ENCODE assay signal across 8 cellular contexts in genomic region chr1:33634806-33635205, GRCh38.
DNase-seq lines count a peak whose midpoint lies in the region; TF ChIP-seq lines count a peak whose summit lies in the region.

No MANE protein-coding gene starts in this region.

- no peaks in the 10 kb centered on the region for H3K36me3 Mint-ChIP-seq in chondrocyte (ENCODE audit: low read depth)
- no peaks in the 10 kb centered on the region for H3K36me3 Mint-ChIP-seq in T-helper 2 cell treated with Interferon-gamma antibody and Interleukin-4, amounts not matched to agents 5 μg/mL and 100 μg/mL, for 36 hours (ENCODE audit: low read depth)

- peak; percentile 74 for TF ChIP-seq CTCF in chondrocyte (IDR thresholded peaks at IDR 0.05)

- no peak overlapping the region for H3K27ac Mint-ChIP-seq in chondrocyte (ENCODE audit: unreplicated experiment)
- no peak overlapping the region for H3K27ac Mint-ChIP-seq in T-helper 2 cell treated with Interferon-gamma antibody and Interleukin-4, amounts not matched to agents 5 μg/mL and 100 μg/mL, for 36 hours

- no peak overlapping the region for H3K4me3 Mint-ChIP-seq in chondrocyte (ENCODE audit: unreplicated experiment)
- H3K4me3 Mint-ChIP-seq in T-helper 2 cell treated with Interferon-gamma antibody and Interleukin-4, amounts not matched to agents 5 μg/mL and 100 μg/mL, for 36 hours = no peak overlapping the region

- peaks cover 44% of the 10 kb centered on the region for H3K27me3 Mint-ChIP-seq in chondrocyte (ENCODE audit: low read depth)
- H3K27me3 Mint-ChIP-seq in T-helper 2 cell treated with Interferon-gamma antibody and Interleukin-4, amounts not matched to agents 5 μg/mL and 100 μg/mL, for 36 hours (ENCODE audit: low read depth) = peaks cover 14% of the 10 kb centered on the region

- H3K4me1 Mint-ChIP-seq in chondrocyte (ENCODE audit: low read depth) = no peaks in the 10 kb centered on the region
- H3K4me1 Mint-ChIP-seq in T-helper 2 cell treated with Interferon-gamma antibody and Interleukin-4, amounts not matched to agents 5 μg/mL and 100 μg/mL, for 36 hours (ENCODE audit: low read depth) = no peaks in the 10 kb centered on the region

- H3K9me3 Mint-ChIP-seq in chondrocyte (ENCODE audit: low read depth) = no peaks in the 10 kb centered on the region
- no peaks in the 10 kb centered on the region for H3K9me3 Mint-ChIP-seq in T-helper 2 cell treated with Interferon-gamma antibody and Interleukin-4, amounts not matched to agents 5 μg/mL and 100 μg/mL, for 36 hours

- DNase-seq in SIG-M5 treated with dmso at 0.1 percent for 504 hours (lab: John Stamatoyannopoulos, UW; ENCODE audit: unreplicated experiment) (peak; percentile 43), SIG-M5 (lab: John Stamatoyannopoulos, UW) (no peak), NAMALWA (ENCODE audit: low spot score) (peak; percentile 64), chondrocyte (ENCODE audit: low spot score) (no peak), lung microvascular endothelial cell (ENCODE audit: low read depth in 2 of 2) (peak; percentile 28 to 37), NCI-H2107 (lab: John Stamatoyannopoulos, UW) (no peak)
- no peak for DNase-seq in T-helper 2 cell treated with Interferon-gamma antibody and Interleukin-4, amounts not matched to agents 5 μg/mL and 100 μg/mL, for 36 hours (ENCODE audit: low spot score)
- DNase-seq in activated CD4-positive, CD25-positive, alpha-beta regulatory T cell (lab: John Stamatoyannopoulos, UW) = no peak

Comparison
In these comparisons a context has a peak if more than half of its experiments do, and no peak if none do; other contexts are left out.
1. DNase-seq: peak in SIG-M5 treated with dmso at 0.1 percent for 504 hours (single experiment), NAMALWA (single experiment) and lung microvascular endothelial cell (2 of 2); none in SIG-M5 (single experiment), chondrocyte (single experiment), NCI-H2107 (single experiment), T-helper 2 cell treated with Interferon-gamma antibody and Interleukin-4, amounts not matched to agents 5 μg/mL and 100 μg/mL, for 36 hours (single experiment) and activated CD4-positive, CD25-positive, alpha-beta regulatory T cell (0 of 4).